1 cellular context compared by ENCODE assay signal in the genomic region with DNA sequence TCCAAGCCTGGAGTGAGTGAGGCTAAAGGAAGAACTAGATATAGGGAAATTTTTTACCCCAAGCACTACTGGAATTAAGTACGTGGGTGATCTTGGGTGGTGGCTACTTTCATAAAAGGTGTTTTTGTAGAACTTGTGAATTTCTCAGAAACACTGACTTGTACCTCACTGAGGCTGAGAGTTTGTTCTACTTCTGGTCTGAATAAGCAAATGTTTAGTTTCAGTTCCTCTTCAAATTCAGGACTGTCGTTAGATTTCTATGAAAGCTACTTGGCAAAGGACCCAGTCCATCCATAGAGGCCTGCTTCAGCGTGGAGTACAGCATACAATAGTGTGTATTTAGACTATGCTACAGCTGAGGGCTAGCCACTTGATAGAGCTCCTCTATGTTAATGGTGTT.
TF ChIP-seq lines count a peak whose summit lies in the region.

No MANE protein-coding gene starts in this region.

TF ChIP-seq in GM23338, 12 proteins besides CTCF, POLR2A, EP300 and RAD21 (continued from another document):
- no peak for TF ChIP-seq ZNF462 (CRISPR knock-in tag; IDR thresholded peaks at IDR 0.05)
- TF ChIP-seq JUNB (IDR thresholded peaks at IDR 0.05; ENCODE audit: unreplicated experiment): no peak
- no peak for TF ChIP-seq ZNF331 (CRISPR knock-in tag; IDR thresholded peaks at IDR 0.05; ENCODE audit: low read depth)
- TF ChIP-seq CREB1 (CRISPR knock-in tag; IDR thresholded peaks at IDR 0.05; ENCODE audit: low read depth): no peak
- no peak for TF ChIP-seq NANOG (IDR thresholded peaks at IDR 0.05; ENCODE audit: borderline replicate concordance)
